ENCODE assay signal across 1 cellular context in the genomic region with DNA sequence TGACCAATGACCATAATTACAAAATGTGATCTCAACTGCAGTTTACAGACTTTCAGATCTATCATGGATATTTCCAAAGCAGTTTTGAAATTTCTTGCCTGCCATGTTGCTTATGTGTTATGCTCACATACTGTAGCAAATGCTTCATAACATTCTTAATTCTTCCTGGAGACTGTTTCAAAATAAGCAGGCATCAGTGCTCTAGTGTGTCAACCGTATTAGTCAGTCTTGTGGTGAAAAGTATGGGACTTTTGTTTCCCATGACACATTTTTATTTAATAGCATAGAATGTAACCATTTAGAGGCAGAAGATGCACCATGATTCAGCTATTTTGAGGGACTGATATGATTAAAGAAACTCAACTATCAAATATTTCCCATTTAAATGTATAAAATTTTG.
TF ChIP-seq lines count a peak whose summit lies in the region.

No MANE protein-coding gene starts in this region.

TF ChIP-seq in HCT116, 20 proteins besides CTCF, POLR2A, EP300 and RAD21 (continued from another document):
- TF ChIP-seq, protein P1, sequence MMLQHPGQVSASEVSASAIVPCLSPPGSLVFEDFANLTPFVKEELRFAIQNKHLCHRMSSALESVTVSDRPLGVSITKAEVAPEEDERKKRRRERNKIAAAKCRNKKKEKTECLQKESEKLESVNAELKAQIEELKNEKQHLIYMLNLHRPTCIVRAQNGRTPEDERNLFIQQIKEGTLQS (IDR thresholded peaks at IDR 0.05): no peak
